ENCODE assay signal across 20 cellular contexts in genomic region chr9:38338359-38339014, GRCh38. TPM values are rescaled to one million over a fixed set of nuclear protein-coding genes. Genes with fewer than 3 reads are reported as not detected.
A peak's percentile ranks its signal among the peaks of the same experiment; 100 is the strongest.
DNase-seq lines count a peak whose midpoint lies in the region; ATAC-seq, FAIRE-seq and TF ChIP-seq lines count a peak whose summit lies in the region.
"Had no signal": no experiment of that assay in that cellular context is flagged by ENCODE, and none has a peak within 500 bp of the region (broad histone marks: within the 10 kb centered on the region; RNA-seq: fewer than 3 reads in every experiment).

No MANE protein-coding gene starts in this region.

- no peak for TF ChIP-seq RAD21 in HepG2 (CRISPR knock-in tag; IDR thresholded peaks at IDR 0.05)

- TF ChIP-seq POLR2A in right lobe of liver (IDR thresholded peaks at IDR 0.05) (no peak), HepG2 (IDR thresholded peaks at IDR 0.05; ENCODE audit: insufficient read depth in 1 of 2, low read depth in 2 of 2, low read length in 2 of 2) (no peak)

- no peaks in the 10 kb centered on the region for H4K20me1 ChIP-seq in HepG2 (ENCODE audit: insufficient read depth, low read length)
- H4K20me1 ChIP-seq: BLaER1 treated with 17β-estradiol and CSF1 and Interleukin-3, amounts not matched to agents 10 nM and 100 nM had no signal

- H3K9me3 Mint-ChIP-seq in brain (peaks cover 5 to 28% (median 8%) of the 10 kb centered on the region in 5 experiments), endothelial cell (ENCODE audit: unreplicated experiment) (no peaks in the 10 kb centered on the region)
- peaks cover 5% of the 10 kb centered on the region for H3K9me3 Mint-ChIP-seq in natural killer cell treated with Interleukin-12 subunit alpha and Interleukin-12 subunit beta and Interleukin-15 and Interleukin-18, amount 100 ng/mL, for 72 hours
- H3K9me3 Mint-ChIP-seq: CD8-positive, alpha-beta memory T cell had no signal

- WGBS in right lobe of liver (ENCODE audit: insufficient coverage, low coverage, low lambda C conversion rate, missing lambda C conversion rate): 46% methylated on average over 4 of the region's 4 CpGs
- 20% methylated on average over 4 of the region's 4 CpGs for WGBS in HepG2 (ENCODE audit: low lambda C conversion rate)

- no peaks in the 10 kb centered on the region for H3K27me3 ChIP-seq in right lobe of liver
- H3K27me3 ChIP-seq in HepG2 (ENCODE audit: control insufficient read depth in 1 of 2, insufficient read depth in 2 of 2, low read length in 2 of 2): peaks cover 4 to 21% of the 10 kb centered on the region in 2 experiments; a peak in 3 of 5 replicates
- H3K27me3 ChIP-seq: BLaER1 treated with 17β-estradiol and CSF1 and Interleukin-3, amounts not matched to agents 10 nM and 100 nM had no signal

- intact Hi-C loops in right lobe of liver (cut with DNase I) (no loop called here), HepG2 (cut with micrococcal nuclease; ENCODE audit: unreplicated experiment) (no loop called here)

- TF ChIP-seq CTCF in right lobe of liver (IDR thresholded peaks at IDR 0.05): no peak
- no peak for TF ChIP-seq CTCF in HepG2 (CRISPR knock-in tag; IDR thresholded peaks at IDR 0.05)
- TF ChIP-seq CTCF in brain (conservative IDR thresholded peaks at IDR 0.05): no peak
- no peak for TF ChIP-seq CTCF in endothelial cell (IDR thresholded peaks at IDR 0.05; ENCODE audit: unreplicated experiment)

- no peak overlapping the region for H3K4me2 ChIP-seq in HepG2 (ENCODE audit: low read depth, low read length)
- H3K4me2 ChIP-seq: A549 had no signal

- POLR2A ChIA-PET in HepG2 (lab: Yijun Ruan, JAX): no interaction called here

- H3K36me3 Mint-ChIP-seq in brain (no peaks in the 10 kb centered on the region), endothelial cell (ENCODE audit: low read depth, unreplicated experiment) (peaks cover 6% of the 10 kb centered on the region)
- no peaks in the 10 kb centered on the region for H3K36me3 Mint-ChIP-seq in natural killer cell treated with Interleukin-12 subunit alpha and Interleukin-12 subunit beta and Interleukin-15 and Interleukin-18, amount 100 ng/mL, for 72 hours
- H3K36me3 Mint-ChIP-seq: CD8-positive, alpha-beta memory T cell had no signal

- H3K36me3 ChIP-seq in right lobe of liver: no peaks in the 10 kb centered on the region
- no peaks in the 10 kb centered on the region for H3K36me3 ChIP-seq in HepG2 (replicated peaks in 1 of 2; ENCODE audit: control insufficient read depth in 1 of 2, insufficient read depth in 2 of 2, low read length in 2 of 2)
- H3K36me3 ChIP-seq: BLaER1 treated with 17β-estradiol and CSF1 and Interleukin-3, amounts not matched to agents 10 nM and 100 nM had no signal

- peak; percentile 38 to 76 (median 64) for ATAC-seq in right lobe of liver
- no peak for ATAC-seq in HepG2
- ATAC-seq in natural killer cell treated with Interleukin-12 subunit alpha and Interleukin-12 subunit beta and Interleukin-15 and Interleukin-18, amount 100 ng/mL, for 72 hours: no peak
- ATAC-seq in GM18858 (IDR thresholded peaks at IDR 0.05; ENCODE audit: unreplicated experiment): no peak
- ATAC-seq: A549 had no signal

- in situ Hi-C loops in HepG2 (cut with HindIII; ENCODE audit: extremely low pct_ligation_motif_present, low pct_unique_long_range_greater_than_20kb): no loop called here

- no peak overlapping the region for H3K9ac ChIP-seq in HepG2 (ENCODE audit: insufficient read depth, low read depth, low read length)
- H3K9ac ChIP-seq: BLaER1 treated with 17β-estradiol and CSF1 and Interleukin-3, amounts not matched to agents 10 nM and 100 nM had no signal

- no TSS peak for BruUV-seq in HepG2 (replicated peaks; lab: Mats Ljungman, UMichigan)

- H3K27ac Mint-ChIP-seq in brain: peak overlapping the region; percentile 18 to 97 (median 78)
- peak overlapping the region; percentile 57 to 61 for H3K27ac Mint-ChIP-seq in natural killer cell treated with Interleukin-12 subunit alpha and Interleukin-12 subunit beta and Interleukin-15 and Interleukin-18, amount 100 ng/mL, for 72 hours
- no peak overlapping the region for H3K27ac Mint-ChIP-seq in endothelial cell (ENCODE audit: unreplicated experiment)
- H3K27ac Mint-ChIP-seq: CD8-positive, alpha-beta memory T cell had no signal

- TF ChIP-seq EP300 in HepG2 (IDR thresholded peaks at IDR 0.05; ENCODE audit: low read depth in 2 of 2, low read length in 2 of 2) (no peak), HepG2 (CRISPR knock-in tag; IDR thresholded peaks at IDR 0.05; ENCODE audit: borderline replicate concordance) (no peak)

- H3K27ac ChIP-seq in right lobe of liver (no peak overlapping the region), HepG2 (ENCODE audit: extremely low read length, insufficient read depth, low read length) (no peak overlapping the region)
- H3K27ac ChIP-seq: A549; BLaER1 treated with 17β-estradiol and CSF1 and Interleukin-3, amounts not matched to agents 10 nM and 100 nM; HL-60 had no signal

- CTCF ChIA-PET in HepG2 (lab: Yijun Ruan, JAX; ENCODE audit: low intra/inter-chr PET ratio, low total read pairs): no interaction called here

- no peak for FAIRE-seq in HepG2 (lab: Jason Lieb, UNC)
- FAIRE-seq: A549, G401.6, HTR-8/SVneo had no signal

- peaks cover 47% of the 10 kb centered on the region for H3K4me1 Mint-ChIP-seq in brain
- H3K4me1 Mint-ChIP-seq in natural killer cell treated with Interleukin-12 subunit alpha and Interleukin-12 subunit beta and Interleukin-15 and Interleukin-18, amount 100 ng/mL, for 72 hours (ENCODE audit: low read depth in 2 of 2): peaks cover 30 to 31% of the 10 kb centered on the region in 2 donors
- peaks cover 30% of the 10 kb centered on the region for H3K4me1 Mint-ChIP-seq in endothelial cell (ENCODE audit: unreplicated experiment)
- H3K4me1 Mint-ChIP-seq: CD8-positive, alpha-beta memory T cell had no signal

- no peak for DNase-seq in right lobe of liver
- no peak for DNase-seq in HepG2 (ENCODE audit: low spot score)
- no peak for DNase-seq in natural killer cell treated with Interleukin-12 subunit alpha and Interleukin-12 subunit beta and Interleukin-15 and Interleukin-18, amount 100 ng/mL, for 72 hours (ENCODE audit: low spot score)
- no peak for DNase-seq in NCI-H128 (lab: John Stamatoyannopoulos, UW; ENCODE audit: unreplicated experiment)
- no peak for DNase-seq in endothelial cell (ENCODE audit: low spot score)
- DNase-seq in GDM1 (lab: John Stamatoyannopoulos, UW): no peak
- DNase-seq: CD8-positive, alpha-beta memory T cell; DND-41; NCI-H1105 treated with DMSO at 0.1 percent for 48 hours; NCI-H1930; NCI-H748 treated with DMSO at 0.1 percent for 48 hours had no signal

- H2AFZ ChIP-seq in HepG2 (ENCODE audit: low read length): no peak overlapping the region
- H2AFZ ChIP-seq: GM23248 had no signal

- H3K79me2 ChIP-seq in HepG2 (ENCODE audit: insufficient read depth, low read length): no peaks in the 10 kb centered on the region

- H3K4me3 Mint-ChIP-seq in brain (peak overlapping the region in 1 of 5 experiments; percentile 10), endothelial cell (ENCODE audit: unreplicated experiment) (no peak overlapping the region)
- peak overlapping the region; percentile 62 for H3K4me3 Mint-ChIP-seq in natural killer cell treated with Interleukin-12 subunit alpha and Interleukin-12 subunit beta and Interleukin-15 and Interleukin-18, amount 100 ng/mL, for 72 hours
- H3K4me3 Mint-ChIP-seq: CD8-positive, alpha-beta memory T cell had no signal

- no peaks in the 10 kb centered on the region for H3K9me3 ChIP-seq in right lobe of liver
- H3K9me3 ChIP-seq in HepG2 (ENCODE audit: low read length): no peaks in the 10 kb centered on the region
- H3K9me3 ChIP-seq: A549; BLaER1 treated with 17β-estradiol and CSF1 and Interleukin-3, amounts not matched to agents 10 nM and 100 nM had no signal

- H3K4me3 ChIP-seq in right lobe of liver (no peak overlapping the region), HepG2 (replicated peaks in 1 of 3; ENCODE audit: insufficient read depth in 1 of 3, low read depth in 2 of 3, low read length in 3 of 3) (no peak overlapping the region)
- H3K4me3 ChIP-seq: A549; BLaER1 treated with 17β-estradiol and CSF1 and Interleukin-3, amounts not matched to agents 10 nM and 100 nM; GM12878 had no signal

- peaks cover 4% of the 10 kb centered on the region for H3K27me3 Mint-ChIP-seq in brain
- peaks cover 32 to 47% of the 10 kb centered on the region in 2 donors for H3K27me3 Mint-ChIP-seq in natural killer cell treated with Interleukin-12 subunit alpha and Interleukin-12 subunit beta and Interleukin-15 and Interleukin-18, amount 100 ng/mL, for 72 hours
- H3K27me3 Mint-ChIP-seq in endothelial cell (ENCODE audit: unreplicated experiment): peaks cover 3% of the 10 kb centered on the region

- H3K4me1 ChIP-seq in right lobe of liver (peaks cover 0 to 6% (median 0%) of the 10 kb centered on the region in 4 donors), HepG2 (ENCODE audit: insufficient read depth, low read length) (peaks cover 11% of the 10 kb centered on the region; the same call in 1 of the 2 replicates)

RNA-seq across cellular contexts. Expression of gene ALDH1B1, which starts 54.0 kb away (rescaled TPM):
- total RNA-seq in right lobe of liver (100 to 1,000 TPM in 2 of 6 experiments, 10 to 100 TPM in 4; 61.6 to 179 (median 81.8) TPM), HepG2 (2016; rRNA removed; fragmentation: Illumina TruSeq; extraction: Trizol) (125 and 159 TPM in 2 replicates), endothelial cell (ENCODE audit: unreplicated experiment) (18.7 TPM)
- total RNA-seq in HepG2 (2016; cell fraction: cytosol; rRNA removed; fragmentation: Illumina TruSeq; extraction: Trizol; ENCODE audit: low read depth): 11.5 TPM in 2 replicates
- total RNA-seq in HepG2 (2016; cell fraction: insoluble cytoplasmic fraction; rRNA removed; fragmentation: Illumina TruSeq; extraction: Trizol): 126 and 146 TPM in 2 replicates
- 48.8 and 50.7 TPM in 2 replicates for total RNA-seq in HepG2 (2016; cell fraction: membrane; rRNA removed; fragmentation: Illumina TruSeq; extraction: Trizol)
- total RNA-seq in HepG2 (2016; cell fraction: nucleus; rRNA removed; fragmentation: Illumina TruSeq; extraction: Trizol): 50.9 and 56.2 TPM in 2 replicates
- polyA plus RNA-seq in HepG2 (2011; rRNA removed) (45.1 and 49.5 TPM in 2 replicates), brain (ENCODE audit: insufficient read depth, low read depth, low replicate concordance) (19.7 TPM)
- 39.2 and 42.4 TPM in 2 replicates for polyA plus RNA-seq in HepG2 (2011; cell fraction: cytosol; rRNA removed)
- 15.7 and 19.6 TPM in 2 replicates for polyA plus RNA-seq in HepG2 (2011; cell fraction: nucleus; rRNA removed)
- polyA plus RNA-seq in HepG2 (2012): 51.6 and 52.8 TPM in 2 replicates
- 7.5 and 7.7 TPM in 2 replicates for polyA plus RNA-seq in HepG2 (2016; cell fraction: cytosol; fragmentation: Illumina TruSeq; extraction: Trizol; ENCODE audit: low read depth)
- 131 and 144 TPM in 2 replicates for polyA plus RNA-seq in HepG2 (2016; cell fraction: insoluble cytoplasmic fraction; fragmentation: Illumina TruSeq; extraction: Trizol; ENCODE audit: low read depth)
- 23.3 and 23.6 TPM in 2 replicates for polyA plus RNA-seq in HepG2 (2016; cell fraction: membrane; fragmentation: Illumina TruSeq; extraction: Trizol; ENCODE audit: low read depth)
- polyA plus RNA-seq in HepG2 (2016; cell fraction: nucleus; fragmentation: Illumina TruSeq; extraction: Trizol; ENCODE audit: insufficient read depth, low read depth): 57.5 and 58.3 TPM in 2 replicates
- polyA minus RNA-seq in HepG2 (2011; rRNA and poly(A)+ RNA removed; ENCODE audit: low replicate concordance): 58.5 and 119 TPM in 2 replicates
- 51.9 and 56.8 TPM in 2 replicates for polyA minus RNA-seq in HepG2 (2011; cell fraction: cytosol; rRNA and poly(A)+ RNA removed)
- 20.2 and 23.6 TPM in 2 replicates for polyA minus RNA-seq in HepG2 (2011; cell fraction: nucleus; rRNA and poly(A)+ RNA removed)
- total RNA-seq in natural killer cell treated with Interleukin-12 subunit alpha and Interleukin-12 subunit beta and Interleukin-15 and Interleukin-18, amount 100 ng/mL, for 72 hours: 10 to 100 TPM; 16.7 to 25.6 TPM

Comparison
In these comparisons a context has a peak if more than half of its experiments do, and no peak if none do; other contexts are left out.
1. ATAC-seq: peak in right lobe of liver (4 of 4); none in HepG2 (single experiment), natural killer cell treated with Interleukin-12 subunit alpha and Interleukin-12 subunit beta and Interleukin-15 and Interleukin-18, amount 100 ng/mL, for 72 hours (0 of 2) and GM18858 (single experiment).